In the genomic region with DNA sequence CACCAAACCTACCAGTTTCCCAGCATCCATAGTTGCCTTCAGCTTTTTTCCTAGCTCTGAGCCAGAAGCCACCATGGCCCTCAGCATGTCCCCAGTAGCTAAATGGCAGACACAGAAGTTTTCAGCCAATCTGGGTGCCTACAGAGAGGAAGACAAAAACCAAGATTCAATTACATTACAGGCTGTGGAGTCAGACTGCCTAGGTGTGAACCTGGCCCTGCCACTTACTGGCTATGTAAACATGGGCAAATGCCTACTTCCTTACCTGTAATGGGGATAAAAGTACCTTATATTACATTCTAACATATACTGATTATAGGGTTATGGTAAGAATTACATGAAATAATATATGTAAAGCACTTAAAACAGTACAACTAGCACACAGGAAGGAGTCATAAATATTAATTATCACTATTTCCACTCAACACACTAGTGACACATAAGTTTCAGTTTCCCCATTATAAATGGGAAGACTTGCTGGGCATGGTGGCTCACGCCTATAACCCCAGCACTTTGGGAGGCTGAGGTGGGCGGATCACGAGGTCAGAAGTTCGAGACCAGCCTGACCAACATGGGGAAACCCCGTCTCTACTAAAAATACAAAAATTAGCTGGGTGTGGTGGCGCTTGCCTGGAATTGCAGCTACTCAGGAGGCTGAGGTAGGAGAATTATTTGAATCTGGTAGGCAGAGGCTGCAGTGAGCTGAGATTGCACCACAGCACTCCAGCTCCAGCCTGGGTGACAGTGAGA, we compare ENCODE assay signal across 1 cellular context.
A peak's percentile ranks its signal among the peaks of the same experiment; 100 is the strongest.
TF ChIP-seq lines count a peak whose summit lies in the region.

No MANE protein-coding gene starts in this region.

TF ChIP-seq in K562, 482 proteins besides CTCF, POLR2A, EP300 and RAD21:
- TF ChIP-seq EGR1 (conservative IDR thresholded peaks at IDR 0.05), result peak; percentile 33; the same call in 1 of the 2 replicates
- TF ChIP-seq FOXA3 (CRISPR knock-in tag; conservative IDR thresholded peaks at IDR 0.05 in 1 of 2, IDR thresholded peaks at IDR 0.05 in 1 of 2), result 0 out of 4 replicates have a peak, but pooled peaks of 1 of the 2 experiments have one; percentile 18
